12 cellular contexts compared by ENCODE assay signal in genomic region chr5:32100230-32100629, GRCh38.
DNase-seq lines count a peak whose midpoint lies in the region; TF ChIP-seq lines count a peak whose summit lies in the region.
"Had no signal": no experiment of that assay in that cellular context is flagged by ENCODE, and none has a peak within 500 bp of the region (broad histone marks: within the 10 kb centered on the region; RNA-seq: fewer than 3 reads in every experiment).

No MANE protein-coding gene starts in this region.

- peak; percentile 36 for DNase-seq in AG09319 (ENCODE audit: extremely low read depth, low read depth)
- DNase-seq in anterior cingulate cortex (lab: John Stamatoyannopoulos, UW) = peak in 50 of 58 donors; percentile 29 to 92 (median 66)
- DNase-seq in glomerular endothelial cell (ENCODE audit: extremely low read depth, low read depth, low spot score) = peak; percentile 60
- peak; percentile 72 for DNase-seq in occipital lobe (lab: John Stamatoyannopoulos, UW)
- no peak for DNase-seq in COLO668 (lab: John Stamatoyannopoulos, UW; ENCODE audit: unreplicated experiment)
- DNase-seq in HUDEP-2 (lab: John Stamatoyannopoulos, UW; ENCODE audit: unreplicated experiment in 76 of 76) = no peak
- no peak for DNase-seq in SKM-1 (lab: John Stamatoyannopoulos, UW; ENCODE audit: unreplicated experiment)
- DNase-seq in activated naive CD4-positive, alpha-beta T cell (lab: John Stamatoyannopoulos, UW) = no peak
- DNase-seq: activated T-cell treated with anti-CD3 and anti-CD28 coated beads for 4 hours, MG63, PC-3, thyroid gland had no signal

- TF ChIP-seq CTCF in AG09319 (IDR thresholded peaks at IDR 0.05; ENCODE audit: low read depth, low read length) = no peak

Comparison
In these comparisons a context has a peak if more than half of its experiments do, and no peak if none do; other contexts are left out.
1. DNase-seq: peak in AG09319 (single experiment), anterior cingulate cortex (50 of 58), glomerular endothelial cell (single experiment) and occipital lobe (single experiment); none in COLO668 (single experiment), HUDEP-2 (0 of 76), SKM-1 (single experiment) and activated naive CD4-positive, alpha-beta T cell (0 of 4).